ENCODE assay signal across 14 cellular contexts in genomic region chr1:80640978-80641377, GRCh38.
DNase-seq lines count a peak whose midpoint lies in the region; ATAC-seq, FAIRE-seq and TF ChIP-seq lines count a peak whose summit lies in the region.
"Had no signal": no experiment of that assay in that cellular context is flagged by ENCODE, and none has a peak within 500 bp of the region (broad histone marks: within the 10 kb centered on the region; RNA-seq: fewer than 3 reads in every experiment).

No MANE protein-coding gene starts in this region.

- ATAC-seq in GM19463 (IDR thresholded peaks at IDR 0.05; ENCODE audit: unreplicated experiment) (peak; percentile 21), HG02938 (IDR thresholded peaks at IDR 0.05; ENCODE audit: unreplicated experiment) (peak; percentile 38), HG03575 (IDR thresholded peaks at IDR 0.05; ENCODE audit: extremely low read depth, insufficient number of reproducible peaks, low FRiP score, unreplicated experiment) (peak; percentile 37), sciatic nerve (no peak)
- ATAC-seq: left lobe of liver, upper lobe of right lung had no signal

- no peak overlapping the region for H3K4me2 ChIP-seq in neural progenitor cell

- no peaks in the 10 kb centered on the region for H3K27me3 Mint-ChIP-seq in neural progenitor cell (ENCODE audit: insufficient read depth, low read depth)
- H3K27me3 Mint-ChIP-seq: activated CD4-positive, alpha-beta memory T cell treated with anti-CD3 and anti-CD28 coated beads for 36 hours had no signal

- H4K20me1 ChIP-seq in neural progenitor cell (ENCODE audit: low read depth) = no peaks in the 10 kb centered on the region

- no peak overlapping the region for H3K27ac Mint-ChIP-seq in neural progenitor cell
- H3K27ac Mint-ChIP-seq: activated CD4-positive, alpha-beta memory T cell treated with anti-CD3 and anti-CD28 coated beads for 36 hours had no signal

- H3K9ac ChIP-seq in neural progenitor cell = no peak overlapping the region

- H3K4me1 Mint-ChIP-seq in neural progenitor cell = peaks cover 6% of the 10 kb centered on the region

- intact Hi-C loops in sciatic nerve (cut with DNase I) = no loop called here

- in situ Hi-C loops in KBM-7 (cut with MboI; ENCODE audit: low pct_unique_long_range_greater_than_20kb, low sequenced_read_pairs) = no loop called here

- no peak for DNase-seq in GM12892 (ENCODE audit: insufficient read length)
- DNase-seq in sciatic nerve (ENCODE audit: low spot score) = no peak
- DNase-seq in neural progenitor cell (ENCODE audit: low spot score) = no peak
- no peak for DNase-seq in KBM-7
- DNase-seq in SIG-M5 (lab: John Stamatoyannopoulos, UW) = no peak
- DNase-seq: activated CD4-positive, alpha-beta memory T cell treated with anti-CD3 and anti-CD28 coated beads for 36 hours; NCI-H2171; T-helper 1 cell; upper lobe of right lung had no signal

- no peaks in the 10 kb centered on the region for H3K79me2 ChIP-seq in neural progenitor cell (ENCODE audit: low read depth)

- no peak for TF ChIP-seq POLR2A in GM12892 (IDR thresholded peaks at IDR 0.05; ENCODE audit: low read depth, low read length)

- no peaks in the 10 kb centered on the region for H3K27me3 ChIP-seq in neural progenitor cell
- H3K27me3 ChIP-seq: upper lobe of right lung had no signal

- no peak for TF ChIP-seq CTCF in neural progenitor cell (IDR thresholded peaks at IDR 0.05)

- H3K36me3 ChIP-seq in neural progenitor cell = no peaks in the 10 kb centered on the region
- H3K36me3 ChIP-seq: upper lobe of right lung had no signal

- FAIRE-seq in GM12892 (lab: Jason Lieb, UNC) = peak; percentile 40

- H3K36me3 Mint-ChIP-seq in neural progenitor cell = no peaks in the 10 kb centered on the region
- H3K36me3 Mint-ChIP-seq: activated CD4-positive, alpha-beta memory T cell treated with anti-CD3 and anti-CD28 coated beads for 36 hours had no signal

- H3K4me1 ChIP-seq in neural progenitor cell = peaks cover 3% of the 10 kb centered on the region
- H3K4me1 ChIP-seq: upper lobe of right lung had no signal

- no peak overlapping the region for H3K27ac ChIP-seq in neural progenitor cell
- H3K27ac ChIP-seq: upper lobe of right lung had no signal

- H3K9me3 ChIP-seq in neural progenitor cell (ENCODE audit: low read depth) = no peaks in the 10 kb centered on the region
- H3K9me3 ChIP-seq: upper lobe of right lung had no signal

- H3F3A ChIP-seq in neural progenitor cell (ENCODE audit: low read depth) = no peaks in the 10 kb centered on the region

- H2AFZ ChIP-seq in neural progenitor cell (replicated peaks) = no peak overlapping the region

- no peak overlapping the region for H3K4me3 ChIP-seq in neural progenitor cell
- H3K4me3 ChIP-seq: upper lobe of right lung had no signal

- H3K4me3 Mint-ChIP-seq in neural progenitor cell = no peak overlapping the region
- H3K4me3 Mint-ChIP-seq: activated CD4-positive, alpha-beta memory T cell treated with anti-CD3 and anti-CD28 coated beads for 36 hours; neural crest cell had no signal

- no peaks in the 10 kb centered on the region for H3K9me3 Mint-ChIP-seq in neural progenitor cell
- H3K9me3 Mint-ChIP-seq: neural crest cell had no signal
